ENCODE assay signal across 11 cellular contexts in the genomic region with DNA sequence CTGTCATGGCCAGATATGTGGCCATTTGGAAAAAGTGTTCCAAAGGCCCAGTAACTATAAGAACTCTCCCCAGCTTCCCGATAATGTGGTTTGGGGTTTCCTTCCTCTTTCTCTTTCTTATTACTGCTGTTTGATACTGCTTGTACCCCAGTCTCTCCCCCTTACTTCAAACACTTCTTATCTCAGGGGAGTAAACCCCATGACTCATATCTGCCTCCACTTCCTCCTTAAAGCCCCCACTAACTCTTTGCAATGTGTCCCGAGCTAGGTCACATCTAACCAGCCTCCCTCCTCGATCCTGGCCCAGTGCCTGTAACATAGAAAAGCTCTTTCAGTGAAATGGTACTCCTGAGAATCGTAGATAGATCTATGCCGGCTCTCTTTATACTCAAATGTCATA.
DNase-seq lines count a peak whose midpoint lies in the region; ATAC-seq lines count a peak whose summit lies in the region.
"Had no signal": no experiment of that assay in that cellular context is flagged by ENCODE, and none has a peak within 500 bp of the region (broad histone marks: within the 10 kb centered on the region; RNA-seq: fewer than 3 reads in every experiment).

No MANE protein-coding gene starts in this region.

- no peaks in the 10 kb centered on the region for H3K9me3 ChIP-seq in T-helper 17 cell (ENCODE audit: control insufficient read depth, low read length, poor library complexity, severe bottlenecking)

- peaks cover 28% of the 10 kb centered on the region for H3K27me3 Mint-ChIP-seq in T-helper 17 cell

- ATAC-seq in GM18511 (IDR thresholded peaks at IDR 0.05; ENCODE audit: unreplicated experiment) (peak; percentile 80), HG02870 (IDR thresholded peaks at IDR 0.05; ENCODE audit: unreplicated experiment) (peak; percentile 69), T-helper 17 cell (peak; percentile 30), HG03025 (IDR thresholded peaks at IDR 0.05; ENCODE audit: low FRiP score, unreplicated experiment) (no peak)

- DNase-seq in T-helper 17 cell (no peak), pons (ENCODE audit: low spot score) (peak; percentile 53), NK-92 (lab: John Stamatoyannopoulos, UW; ENCODE audit: unreplicated experiment) (no peak), DMS153 treated with DMSO at 0.1 percent for 48 hours (lab: John Stamatoyannopoulos, UW; ENCODE audit: unreplicated experiment) (no peak)
- DNase-seq in activated CD8-positive, alpha-beta memory T cell treated with anti-CD3 and anti-CD28 coated beads for 24 hours, result no peak
- DNase-seq: activated T-cell treated with anti-CD3 and anti-CD28 coated beads, Interleukin-2, amount 50 U/mL, for 24 hours; mesendoderm; NCI-H1930 had no signal

- H3K4me1 Mint-ChIP-seq in T-helper 17 cell, result peaks cover 5% of the 10 kb centered on the region

- H3K27ac Mint-ChIP-seq in T-helper 17 cell, result no peak overlapping the region
- H3K27ac Mint-ChIP-seq: activated T-cell treated with anti-CD3 and anti-CD28 coated beads, Interleukin-2, amount 50 U/mL, for 24 hours had no signal

- H3K4me3 Mint-ChIP-seq in T-helper 17 cell, result no peak overlapping the region
- H3K4me3 Mint-ChIP-seq: activated T-cell treated with anti-CD3 and anti-CD28 coated beads, Interleukin-2, amount 50 U/mL, for 24 hours had no signal

- no peaks in the 10 kb centered on the region for H3K36me3 Mint-ChIP-seq in T-helper 17 cell (ENCODE audit: low read depth)
